In genomic region chr1:8595919-8596318, GRCh38 we compare ENCODE assay signal across 16 cellular contexts.
A peak's percentile ranks its signal among the peaks of the same experiment; 100 is the strongest.
DNase-seq lines count a peak whose midpoint lies in the region; ATAC-seq, FAIRE-seq and TF ChIP-seq lines count a peak whose summit lies in the region.
"Had no signal": no experiment of that assay in that cellular context is flagged by ENCODE, and none has a peak within 500 bp of the region (broad histone marks: within the 10 kb centered on the region; RNA-seq: fewer than 3 reads in every experiment).

No MANE protein-coding gene starts in this region.

- H3K79me1 ChIP-seq in trophoblast cell (ENCODE audit: low read length): no peaks in the 10 kb centered on the region

- H3K4me1 Mint-ChIP-seq in CD4-positive, CD25-positive, alpha-beta regulatory T cell: peaks cover 16 to 50% (median 32%) of the 10 kb centered on the region in 4 donors
- peaks cover 7 to 44% (median 23%) of the 10 kb centered on the region in 7 donors for H3K4me1 Mint-ChIP-seq in naive thymus-derived CD4-positive, alpha-beta T cell

- no peaks in the 10 kb centered on the region for H3K36me3 ChIP-seq in CD4-positive, CD25-positive, alpha-beta regulatory T cell (ENCODE audit: control insufficient read depth, insufficient read depth, low read length)
- peaks cover 0 to 1% of the 10 kb centered on the region in 2 experiments for H3K36me3 ChIP-seq in trophoblast cell (ENCODE audit: control insufficient read depth in 1 of 2, insufficient read depth in 2 of 2, low read length in 2 of 2)
- H3K36me3 ChIP-seq in naive thymus-derived CD4-positive, alpha-beta T cell (ENCODE audit: control insufficient read depth in 2 of 3, insufficient read depth in 3 of 3, low read length in 3 of 3): no peaks in the 10 kb centered on the region
- H3K36me3 ChIP-seq: gastrocnemius medialis, suprapubic skin had no signal

- no peak for TF ChIP-seq POLR2A in GM18505 (IDR thresholded peaks at IDR 0.05; ENCODE audit: borderline replicate concordance, extremely low read depth, insufficient read depth, insufficient read length)

- POLR2A ChIA-PET in naive thymus-derived CD4-positive, alpha-beta T cell (lab: Charles Lee): no interaction called here

- no peaks in the 10 kb centered on the region for H3K27me3 Mint-ChIP-seq in CD4-positive, CD25-positive, alpha-beta regulatory T cell
- no peaks in the 10 kb centered on the region for H3K27me3 Mint-ChIP-seq in naive thymus-derived CD4-positive, alpha-beta T cell

- no peak overlapping the region for H4K12ac ChIP-seq in trophoblast cell (ENCODE audit: low read depth, low read length)

- no peak overlapping the region for H2BK120ac ChIP-seq in trophoblast cell (ENCODE audit: insufficient read depth, low read length, poor library complexity)

- no peak overlapping the region for H2AFZ ChIP-seq in trophoblast cell (ENCODE audit: insufficient read depth, low read length, poor library complexity)

- no peak overlapping the region for H3K9ac ChIP-seq in trophoblast cell (ENCODE audit: low read length)

- peak overlapping the region in 2 of 3 donors; percentile 56 to 61 for H3K27ac Mint-ChIP-seq in CD4-positive, CD25-positive, alpha-beta regulatory T cell
- no peak overlapping the region for H3K27ac Mint-ChIP-seq in naive thymus-derived CD4-positive, alpha-beta T cell

- no peak for ATAC-seq in CD4-positive, CD25-positive, alpha-beta regulatory T cell (ENCODE audit: low read depth in 2 of 2)
- peak; percentile 60 for ATAC-seq in GM19395 (IDR thresholded peaks at IDR 0.05; ENCODE audit: unreplicated experiment)
- ATAC-seq in HG03354 (IDR thresholded peaks at IDR 0.05; ENCODE audit: poor library complexity, severe bottlenecking, unreplicated experiment): peak; percentile 78
- ATAC-seq in GM18505 (IDR thresholded peaks at IDR 0.05; ENCODE audit: unreplicated experiment): no peak
- no peak for ATAC-seq in HG02840 (IDR thresholded peaks at IDR 0.05; ENCODE audit: low FRiP score, unreplicated experiment)
- no peak for ATAC-seq in naive thymus-derived CD4-positive, alpha-beta T cell
- ATAC-seq: gastrocnemius medialis had no signal

- peak; percentile 43 for FAIRE-seq in islet of Langerhans (lab: Jason Lieb, UNC)
- FAIRE-seq: H1 had no signal

- H3K23ac ChIP-seq in trophoblast cell (ENCODE audit: low read length): no peak overlapping the region

- H4K91ac ChIP-seq in trophoblast cell (ENCODE audit: low read depth, low read length): no peak overlapping the region

- no peak overlapping the region for H4K8ac ChIP-seq in trophoblast cell (ENCODE audit: low read depth, low read length)

- H3K14ac ChIP-seq in trophoblast cell (ENCODE audit: low read length): no peak overlapping the region

- no peak overlapping the region for H2AK5ac ChIP-seq in trophoblast cell (ENCODE audit: low read length)

- H2BK12ac ChIP-seq in trophoblast cell (ENCODE audit: low read length): no peak overlapping the region

- peaks cover 0 to 2% (median 0%) of the 10 kb centered on the region in 7 donors for H3K9me3 Mint-ChIP-seq in CD4-positive, CD25-positive, alpha-beta regulatory T cell
- peaks cover 0 to 4% (median 0%) of the 10 kb centered on the region in 11 donors for H3K9me3 Mint-ChIP-seq in naive thymus-derived CD4-positive, alpha-beta T cell

- no peak overlapping the region for H3K4me3 ChIP-seq in CD4-positive, CD25-positive, alpha-beta regulatory T cell (ENCODE audit: low read depth, low read length)
- no peak overlapping the region for H3K4me3 ChIP-seq in trophoblast cell (ENCODE audit: low read depth, low read length)
- H3K4me3 ChIP-seq in naive thymus-derived CD4-positive, alpha-beta T cell (ENCODE audit: low read length): no peak overlapping the region
- H3K4me3 ChIP-seq: gastrocnemius medialis, suprapubic skin had no signal

- H3K9me3 ChIP-seq in CD4-positive, CD25-positive, alpha-beta regulatory T cell (ENCODE audit: control insufficient read depth in 2 of 2, low read length in 2 of 2): no peaks in the 10 kb centered on the region
- no peaks in the 10 kb centered on the region for H3K9me3 ChIP-seq in trophoblast cell (ENCODE audit: insufficient read depth, low read depth, low read length)
- H3K9me3 ChIP-seq in naive thymus-derived CD4-positive, alpha-beta T cell (ENCODE audit: control insufficient read depth in 2 of 3, low read length in 3 of 3): peaks cover 0 to 5% (median 0%) of the 10 kb centered on the region in 3 experiments
- H3K9me3 ChIP-seq: gastrocnemius medialis, suprapubic skin had no signal

- H3K4me1 ChIP-seq in CD4-positive, CD25-positive, alpha-beta regulatory T cell (ENCODE audit: control insufficient read depth, insufficient read depth, low read length, poor library complexity, severe bottlenecking): no peaks in the 10 kb centered on the region
- H3K4me1 ChIP-seq in trophoblast cell (ENCODE audit: control insufficient read depth in 1 of 2, insufficient read depth in 2 of 2, low read length in 2 of 2): peaks cover 8 to 12% of the 10 kb centered on the region in 2 experiments
- no peaks in the 10 kb centered on the region for H3K4me1 ChIP-seq in naive thymus-derived CD4-positive, alpha-beta T cell (ENCODE audit: control insufficient read depth in 2 of 2, insufficient read depth in 2 of 2, low read length in 2 of 2)

- H2BK5ac ChIP-seq in trophoblast cell (ENCODE audit: low read depth, low read length, poor library complexity): no peak overlapping the region

- WGBS in trophoblast cell (ENCODE audit: extremely low coverage, insufficient coverage, insufficient read length): no CpG with 5 or more reads among the region's 1 CpG

- CTCF ChIA-PET in naive thymus-derived CD4-positive, alpha-beta T cell (lab: Charles Lee): interaction anchor here (0.5 to 0.7 kb wide), 3 partner anchors 31 to 419 kb away, joined by 3 to 4 read pairs (median 3); no protein-coding TSS in a partner anchor

- peak in 1 of 3 donors; percentile 32 for DNase-seq in CD4-positive, CD25-positive, alpha-beta regulatory T cell
- DNase-seq in trophoblast cell: no peak
- DNase-seq in naive thymus-derived CD4-positive, alpha-beta T cell: no peak
- DNase-seq: gastrocnemius medialis; midbrain; NCI-H2171 treated with DMSO at 0.1 percent for 48 hours; NK-92 treated with Interleukin-12 subunit alpha and Interleukin-12 subunit beta, amount 100 ng/mL, for 24 hours; SHP77; stimulated activated CD4-positive, alpha-beta T cell treated with anti-CD3 and anti-CD28 coated beads, Interleukin-12 subunit alpha, Interleukin-12 subunit beta, amount 100 ng/mL, for 4 hours had no signal

- H3K27ac ChIP-seq in CD4-positive, CD25-positive, alpha-beta regulatory T cell (ENCODE audit: insufficient read depth, low read length, poor library complexity, severe bottlenecking): no peak overlapping the region
- H3K27ac ChIP-seq in trophoblast cell (ENCODE audit: low read depth, low read length): no peak overlapping the region
- H3K27ac ChIP-seq in naive thymus-derived CD4-positive, alpha-beta T cell (ENCODE audit: low read depth, low read length): no peak overlapping the region
- H3K27ac ChIP-seq: gastrocnemius medialis, suprapubic skin had no signal

- H3K4me3 Mint-ChIP-seq in CD4-positive, CD25-positive, alpha-beta regulatory T cell: no peak overlapping the region
- no peak overlapping the region for H3K4me3 Mint-ChIP-seq in naive thymus-derived CD4-positive, alpha-beta T cell

- no peaks in the 10 kb centered on the region for H3K27me3 ChIP-seq in CD4-positive, CD25-positive, alpha-beta regulatory T cell (ENCODE audit: control insufficient read depth, insufficient read depth, low read length)
- H3K27me3 ChIP-seq in trophoblast cell (ENCODE audit: insufficient read depth, low read length): no peaks in the 10 kb centered on the region
- no peaks in the 10 kb centered on the region for H3K27me3 ChIP-seq in naive thymus-derived CD4-positive, alpha-beta T cell (ENCODE audit: control insufficient read depth in 2 of 2, insufficient read depth in 2 of 2, low read length in 2 of 2)
- H3K27me3 ChIP-seq: gastrocnemius medialis, suprapubic skin had no signal

- H3K4ac ChIP-seq in trophoblast cell (ENCODE audit: low read depth, low read length): no peak overlapping the region

- no peak overlapping the region for H3K18ac ChIP-seq in trophoblast cell (ENCODE audit: low read length)

- no peaks in the 10 kb centered on the region for H3K36me3 Mint-ChIP-seq in CD4-positive, CD25-positive, alpha-beta regulatory T cell
- H3K36me3 Mint-ChIP-seq in naive thymus-derived CD4-positive, alpha-beta T cell: peaks cover 0 to 30% (median 13%) of the 10 kb centered on the region in 5 donors

- H3K79me2 ChIP-seq in trophoblast cell (ENCODE audit: control insufficient read depth, insufficient read depth, low read length, poor library complexity): peaks cover 1% of the 10 kb centered on the region

- intact Hi-C loops in naive thymus-derived CD4-positive, alpha-beta T cell (cut with micrococcal nuclease): no loop called here

- H3K4me2 ChIP-seq in trophoblast cell (ENCODE audit: low read length): no peak overlapping the region

Comparison
In these comparisons a context has a peak if more than half of its experiments do, and no peak if none do; other contexts are left out.
1. ATAC-seq: peak in GM19395 (single experiment) and HG03354 (single experiment); none in CD4-positive, CD25-positive, alpha-beta regulatory T cell (0 of 2), GM18505 (single experiment), HG02840 (single experiment) and naive thymus-derived CD4-positive, alpha-beta T cell (single experiment).
2. H3K27ac Mint-ChIP-seq: peak in CD4-positive, CD25-positive, alpha-beta regulatory T cell (2 of 3); none in naive thymus-derived CD4-positive, alpha-beta T cell (0 of 9).